Comparison of ENCODE assay signal across 1 cellular context in the genomic region with DNA sequence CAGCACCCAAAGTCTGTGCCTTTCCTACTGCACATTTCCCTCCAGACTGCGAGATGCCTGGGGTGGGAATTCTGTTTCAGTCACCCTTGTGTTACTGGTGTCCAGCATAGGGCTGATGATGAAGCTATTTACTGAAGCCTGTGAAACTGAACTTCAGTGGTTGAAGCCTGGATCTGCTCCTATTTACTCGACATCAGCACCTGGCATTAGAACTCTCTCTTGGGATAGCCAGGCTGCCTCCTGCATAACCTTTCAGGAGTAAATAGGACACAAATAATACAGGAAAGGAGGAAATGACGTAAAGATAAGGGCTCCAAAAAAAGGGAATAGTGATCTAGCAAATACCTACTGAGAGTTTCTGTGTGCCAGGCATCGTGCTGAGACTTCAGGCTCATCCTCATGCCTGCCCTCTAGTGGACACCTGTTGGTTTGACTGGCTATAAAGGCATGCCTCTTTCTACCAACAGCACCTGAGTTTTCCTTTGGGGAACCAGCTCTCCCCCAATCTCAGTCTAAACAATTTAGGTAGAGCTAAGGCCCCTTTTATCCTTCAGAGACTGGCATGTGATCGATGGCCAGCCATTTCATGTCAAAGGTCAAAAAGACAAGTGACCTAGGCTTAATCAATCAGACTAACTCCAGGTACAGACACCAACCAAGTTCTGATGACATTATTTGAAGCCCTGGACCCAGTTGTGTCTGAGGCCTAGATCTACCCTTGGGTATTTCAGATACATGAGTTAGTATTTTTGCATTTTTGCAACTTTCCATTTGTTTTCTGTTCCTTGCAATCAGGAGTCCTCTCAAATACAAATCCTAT.
TF ChIP-seq lines count a peak whose summit lies in the region.

No MANE protein-coding gene starts in this region.

TF ChIP-seq in SK-N-SH treated with all-trans-retinoic acid at 6 μM for 48 hours, 23 proteins besides CTCF, POLR2A, EP300 and RAD21 (continued from another document):
- TF ChIP-seq, protein P1, sequence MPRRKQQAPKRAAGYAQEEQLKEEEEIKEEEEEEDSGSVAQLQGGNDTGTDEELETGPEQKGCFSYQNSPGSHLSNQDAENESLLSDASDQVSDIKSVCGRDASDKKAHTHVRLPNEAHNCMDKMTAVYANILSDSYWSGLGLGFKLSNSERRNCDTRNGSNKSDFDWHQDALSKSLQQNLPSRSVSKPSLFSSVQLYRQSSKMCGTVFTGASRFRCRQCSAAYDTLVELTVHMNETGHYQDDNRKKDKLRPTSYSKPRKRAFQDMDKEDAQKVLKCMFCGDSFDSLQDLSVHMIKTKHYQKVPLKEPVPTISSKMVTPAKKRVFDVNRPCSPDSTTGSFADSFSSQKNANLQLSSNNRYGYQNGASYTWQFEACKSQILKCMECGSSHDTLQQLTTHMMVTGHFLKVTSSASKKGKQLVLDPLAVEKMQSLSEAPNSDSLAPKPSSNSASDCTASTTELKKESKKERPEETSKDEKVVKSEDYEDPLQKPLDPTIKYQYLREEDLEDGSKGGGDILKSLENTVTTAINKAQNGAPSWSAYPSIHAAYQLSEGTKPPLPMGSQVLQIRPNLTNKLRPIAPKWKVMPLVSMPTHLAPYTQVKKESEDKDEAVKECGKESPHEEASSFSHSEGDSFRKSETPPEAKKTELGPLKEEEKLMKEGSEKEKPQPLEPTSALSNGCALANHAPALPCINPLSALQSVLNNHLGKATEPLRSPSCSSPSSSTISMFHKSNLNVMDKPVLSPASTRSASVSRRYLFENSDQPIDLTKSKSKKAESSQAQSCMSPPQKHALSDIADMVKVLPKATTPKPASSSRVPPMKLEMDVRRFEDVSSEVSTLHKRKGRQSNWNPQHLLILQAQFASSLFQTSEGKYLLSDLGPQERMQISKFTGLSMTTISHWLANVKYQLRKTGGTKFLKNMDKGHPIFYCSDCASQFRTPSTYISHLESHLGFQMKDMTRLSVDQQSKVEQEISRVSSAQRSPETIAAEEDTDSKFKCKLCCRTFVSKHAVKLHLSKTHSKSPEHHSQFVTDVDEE (CRISPR knock-in tag; IDR thresholded peaks at IDR 0.05), result no peak
- TF ChIP-seq TOX (CRISPR knock-in tag; IDR thresholded peaks at IDR 0.05; ENCODE audit: borderline replicate concordance) (no peak), OSR1 (CRISPR knock-in tag; IDR thresholded peaks at IDR 0.05) (no peak), ESRRG (CRISPR knock-in tag; IDR thresholded peaks at IDR 0.05) (no peak), PPARA (CRISPR knock-in tag; IDR thresholded peaks at IDR 0.05; ENCODE audit: borderline replicate concordance) (no peak), RARB (CRISPR knock-in tag; IDR thresholded peaks at IDR 0.05) (no peak), ARNTL (CRISPR knock-in tag; IDR thresholded peaks at IDR 0.05; ENCODE audit: borderline replicate concordance, low read depth) (no peak), ZNF70 (CRISPR knock-in tag; IDR thresholded peaks at IDR 0.05) (no peak)
- TF ChIP-seq, protein P2, sequence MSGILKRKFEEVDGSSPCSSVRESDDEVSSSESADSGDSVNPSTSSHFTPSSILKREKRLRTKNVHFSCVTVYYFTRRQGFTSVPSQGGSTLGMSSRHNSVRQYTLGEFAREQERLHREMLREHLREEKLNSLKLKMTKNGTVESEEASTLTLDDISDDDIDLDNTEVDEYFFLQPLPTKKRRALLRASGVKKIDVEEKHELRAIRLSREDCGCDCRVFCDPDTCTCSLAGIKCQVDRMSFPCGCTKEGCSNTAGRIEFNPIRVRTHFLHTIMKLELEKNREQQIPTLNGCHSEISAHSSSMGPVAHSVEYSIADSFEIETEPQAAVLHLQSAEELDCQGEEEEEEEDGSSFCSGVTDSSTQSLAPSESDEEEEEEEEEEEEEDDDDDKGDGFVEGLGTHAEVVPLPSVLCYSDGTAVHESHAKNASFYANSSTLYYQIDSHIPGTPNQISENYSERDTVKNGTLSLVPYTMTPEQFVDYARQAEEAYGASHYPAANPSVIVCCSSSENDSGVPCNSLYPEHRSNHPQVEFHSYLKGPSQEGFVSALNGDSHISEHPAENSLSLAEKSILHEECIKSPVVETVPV (CRISPR knock-in tag; IDR thresholded peaks at IDR 0.05), result no peak
